In the genomic region with DNA sequence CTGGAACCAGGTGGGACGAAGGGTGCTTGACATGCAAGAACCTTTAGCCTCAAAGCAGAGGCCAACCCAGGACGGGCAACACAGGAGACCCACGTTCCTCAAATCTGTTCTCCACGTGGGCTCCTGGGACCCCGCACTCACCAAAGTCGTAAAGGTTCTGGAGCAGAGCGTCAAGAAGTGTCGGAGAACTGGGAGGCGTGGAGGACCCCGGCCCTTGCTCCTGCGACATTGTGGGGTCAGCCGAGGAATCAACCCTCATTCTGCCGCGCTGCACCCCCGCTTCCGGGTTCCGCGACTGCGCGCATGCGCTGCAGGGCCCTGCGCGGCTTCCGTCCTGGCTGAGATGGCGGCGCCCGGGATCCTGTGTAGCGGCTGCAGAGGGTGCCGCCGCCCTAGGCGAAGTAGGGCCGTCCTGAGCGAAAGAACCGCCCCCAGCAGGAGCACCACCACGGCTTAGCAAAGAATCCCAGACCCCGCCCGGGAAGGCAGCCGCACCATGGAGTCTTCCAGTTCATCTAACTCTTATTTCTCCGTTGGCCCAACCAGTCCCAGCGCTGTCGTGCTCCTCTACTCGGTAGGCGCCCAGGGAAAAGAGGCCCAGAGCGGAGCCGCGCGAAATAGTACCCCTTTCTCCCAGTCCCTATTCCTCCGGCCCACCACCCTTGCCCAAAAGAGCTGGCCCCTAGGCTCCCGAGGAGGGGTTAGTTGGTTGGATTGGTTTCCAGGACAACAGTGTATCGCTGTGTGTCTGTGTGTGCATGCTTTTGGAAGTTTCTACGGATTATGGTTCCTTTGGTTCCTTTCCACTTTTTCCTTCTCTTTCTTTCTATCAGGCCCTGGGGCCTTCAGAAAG, we compare ENCODE assay signal across 8 cellular contexts. TPM values are rescaled to one million over a fixed set of nuclear protein-coding genes. Genes with fewer than 3 reads are reported as not detected.
A peak's percentile ranks its signal among the peaks of the same experiment; 100 is the strongest.
DNase-seq lines count a peak whose midpoint lies in the region; ATAC-seq and TF ChIP-seq lines count a peak whose summit lies in the region.

A gene (plus strand): TSS at position 330 of the 853 bp plus-strand sequence. CDS start 167 bp downstream, at position 497.

- H3K27me3 ChIP-seq in osteoblast (ENCODE audit: insufficient read depth, low read length), result no peaks in the 10 kb centered on the region
- H3K27me3 ChIP-seq in testis, result no peaks in the 10 kb centered on the region

- H3K4me1 ChIP-seq in HEK293 (ENCODE audit: control insufficient read depth, insufficient read depth, low read length), result peaks cover 15% of the 10 kb centered on the region
- peaks cover 18% of the 10 kb centered on the region for H3K4me1 ChIP-seq in osteoblast (ENCODE audit: insufficient read depth, low read length)
- H3K4me1 ChIP-seq in testis, result peaks cover 10% of the 10 kb centered on the region

- CTCF ChIA-PET in HEK293 (lab: Yijun Ruan, JAX), result interaction anchor here (0.7 to 0.8 kb wide), 3 partner anchors 39 to 124 kb away, joined by 3 read pairs; no protein-coding TSS in a partner anchor

- peak; percentile 97 to 99 for ATAC-seq in activated naive CD4-positive, alpha-beta T cell treated with anti-CD3 and anti-CD28 coated beads, Interleukin-2, amount 50 U/mL, for 72 hours

- H4K20me1 ChIP-seq in osteoblast (ENCODE audit: insufficient read depth, low read length), result peaks cover 14% of the 10 kb centered on the region

- peak; percentile 62 for TF ChIP-seq POLR2A in testis (IDR thresholded peaks at IDR 0.05)

- peaks cover 55 to 63% of the 10 kb centered on the region in 2 donors for H3K36me3 Mint-ChIP-seq in activated naive CD4-positive, alpha-beta T cell treated with anti-CD3 and anti-CD28 coated beads, Interleukin-2, amount 50 U/mL, for 72 hours

- 0 to 1% methylated on average over 33 to 49 of the region's 51 CpGs for WGBS in testis, 2 donors

- DNase-seq in GM04504 (ENCODE audit: low read depth), result peak; percentile 66
- DNase-seq in MV-4-11 (lab: John Stamatoyannopoulos, UW), result peak; percentile 77
- peak; percentile 78 for DNase-seq in SKM-1 (lab: John Stamatoyannopoulos, UW; ENCODE audit: unreplicated experiment)
- peak; percentile 93 to 95 for DNase-seq in activated naive CD4-positive, alpha-beta T cell treated with anti-CD3 and anti-CD28 coated beads, Interleukin-2, amount 50 U/mL, for 72 hours (ENCODE audit: low spot score in 2 of 2)
- DNase-seq in glomerular visceral epithelial cell (ENCODE audit: extremely low spot score), result peak; percentile 89
- peak; percentile 97 for DNase-seq in osteoblast (ENCODE audit: insufficient read length, low spot score, missing footprints)
- peak; percentile 90 for DNase-seq in testis

- TF ChIP-seq CTCF in HEK293 (tag by site-specific recombination; IDR thresholded peaks at IDR 0.05) (peak; percentile 34; the same call in 1 of the 2 replicates), osteoblast (IDR thresholded peaks at IDR 0.05; ENCODE audit: extremely low read depth, low read depth, low read length) (no peak), testis (IDR thresholded peaks at IDR 0.05) (peak in 1 of 3 experiments; percentile 14)

- H3K27ac ChIP-seq in HEK293 (ENCODE audit: extremely low read depth, low read depth, low read length), result peak within 1 kb of the TSS; percentile 84
- peak within 1 kb of the TSS; percentile 73 for H3K27ac ChIP-seq in osteoblast (ENCODE audit: low read depth, low read length)
- peak within 1 kb of the TSS; percentile 57 to 76 for H3K27ac ChIP-seq in testis

- H3K9me3 Mint-ChIP-seq in activated naive CD4-positive, alpha-beta T cell treated with anti-CD3 and anti-CD28 coated beads, Interleukin-2, amount 50 U/mL, for 72 hours, result no peaks in the 10 kb centered on the region

- H3K4me3 ChIP-seq in HEK293 (ENCODE audit: low read depth, low read length) (peak within 1 kb of the TSS; percentile 62), osteoblast (ENCODE audit: insufficient read depth, low read length) (peak within 1 kb of the TSS; percentile 94), testis (peak within 1 kb of the TSS; percentile 72 to 82)

- intact Hi-C loops in testis (cut with DNase I; ENCODE audit: low total_unique reads), result no loop called here

- peak within 1 kb of the TSS; percentile 99 for H3K27ac Mint-ChIP-seq in activated naive CD4-positive, alpha-beta T cell treated with anti-CD3 and anti-CD28 coated beads, Interleukin-2, amount 50 U/mL, for 72 hours

- H3K4me2 ChIP-seq in osteoblast (ENCODE audit: insufficient read depth, low read length), result peak within 1 kb of the TSS; percentile 95

- H3K79me2 ChIP-seq in osteoblast (ENCODE audit: insufficient read depth, low read length), result peaks cover 59% of the 10 kb centered on the region

- H3K9me3 ChIP-seq in HEK293 (ENCODE audit: control insufficient read depth, insufficient read depth, low read depth, low read length) (no peaks in the 10 kb centered on the region), osteoblast (ENCODE audit: low read depth, low read length) (no peaks in the 10 kb centered on the region), testis (no peaks in the 10 kb centered on the region)

- POLR2A ChIA-PET in HEK293 (lab: Yijun Ruan, JAX), result interaction anchor here (0.9 to 2.6 kb wide), 4 partner anchors 9 to 599 kb away, joined by 3 to 17 read pairs (median 4); a partner anchor contains a TSS

- H2AFZ ChIP-seq in osteoblast (ENCODE audit: low read length), result peak within 1 kb of the TSS; percentile 98

- H3K36me3 ChIP-seq in HEK293 (ENCODE audit: control insufficient read depth in 2 of 2, insufficient read depth in 1 of 2, low read length in 2 of 2), result peaks cover 16 to 30% of the 10 kb centered on the region in 2 experiments
- H3K36me3 ChIP-seq in osteoblast (ENCODE audit: insufficient read depth, low read length), result peaks cover 7% of the 10 kb centered on the region
- H3K36me3 ChIP-seq in testis (ENCODE audit: low read depth, missing control alignments), result no peaks in the 10 kb centered on the region

TF ChIP-seq in HEK293, 187 proteins besides CTCF, POLR2A, EP300 and RAD21 (continues in another document):
- TF ChIP-seq, protein P1, sequence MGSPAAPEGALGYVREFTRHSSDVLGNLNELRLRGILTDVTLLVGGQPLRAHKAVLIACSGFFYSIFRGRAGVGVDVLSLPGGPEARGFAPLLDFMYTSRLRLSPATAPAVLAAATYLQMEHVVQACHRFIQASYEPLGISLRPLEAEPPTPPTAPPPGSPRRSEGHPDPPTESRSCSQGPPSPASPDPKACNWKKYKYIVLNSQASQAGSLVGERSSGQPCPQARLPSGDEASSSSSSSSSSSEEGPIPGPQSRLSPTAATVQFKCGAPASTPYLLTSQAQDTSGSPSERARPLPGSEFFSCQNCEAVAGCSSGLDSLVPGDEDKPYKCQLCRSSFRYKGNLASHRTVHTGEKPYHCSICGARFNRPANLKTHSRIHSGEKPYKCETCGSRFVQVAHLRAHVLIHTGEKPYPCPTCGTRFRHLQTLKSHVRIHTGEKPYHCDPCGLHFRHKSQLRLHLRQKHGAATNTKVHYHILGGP (tag by site-specific recombination; IDR thresholded peaks at IDR 0.05), result no peak
- TF ChIP-seq, protein P2, sequence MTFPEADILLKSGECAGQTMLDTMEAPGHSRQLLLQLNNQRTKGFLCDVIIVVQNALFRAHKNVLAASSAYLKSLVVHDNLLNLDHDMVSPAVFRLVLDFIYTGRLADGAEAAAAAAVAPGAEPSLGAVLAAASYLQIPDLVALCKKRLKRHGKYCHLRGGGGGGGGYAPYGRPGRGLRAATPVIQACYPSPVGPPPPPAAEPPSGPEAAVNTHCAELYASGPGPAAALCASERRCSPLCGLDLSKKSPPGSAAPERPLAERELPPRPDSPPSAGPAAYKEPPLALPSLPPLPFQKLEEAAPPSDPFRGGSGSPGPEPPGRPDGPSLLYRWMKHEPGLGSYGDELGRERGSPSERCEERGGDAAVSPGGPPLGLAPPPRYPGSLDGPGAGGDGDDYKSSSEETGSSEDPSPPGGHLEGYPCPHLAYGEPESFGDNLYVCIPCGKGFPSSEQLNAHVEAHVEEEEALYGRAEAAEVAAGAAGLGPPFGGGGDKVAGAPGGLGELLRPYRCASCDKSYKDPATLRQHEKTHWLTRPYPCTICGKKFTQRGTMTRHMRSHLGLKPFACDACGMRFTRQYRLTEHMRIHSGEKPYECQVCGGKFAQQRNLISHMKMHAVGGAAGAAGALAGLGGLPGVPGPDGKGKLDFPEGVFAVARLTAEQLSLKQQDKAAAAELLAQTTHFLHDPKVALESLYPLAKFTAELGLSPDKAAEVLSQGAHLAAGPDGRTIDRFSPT (tag by site-specific recombination; IDR thresholded peaks at IDR 0.05), result peak; percentile 61; the same call in 1 of the 2 replicates
- TF ChIP-seq, protein P3, sequence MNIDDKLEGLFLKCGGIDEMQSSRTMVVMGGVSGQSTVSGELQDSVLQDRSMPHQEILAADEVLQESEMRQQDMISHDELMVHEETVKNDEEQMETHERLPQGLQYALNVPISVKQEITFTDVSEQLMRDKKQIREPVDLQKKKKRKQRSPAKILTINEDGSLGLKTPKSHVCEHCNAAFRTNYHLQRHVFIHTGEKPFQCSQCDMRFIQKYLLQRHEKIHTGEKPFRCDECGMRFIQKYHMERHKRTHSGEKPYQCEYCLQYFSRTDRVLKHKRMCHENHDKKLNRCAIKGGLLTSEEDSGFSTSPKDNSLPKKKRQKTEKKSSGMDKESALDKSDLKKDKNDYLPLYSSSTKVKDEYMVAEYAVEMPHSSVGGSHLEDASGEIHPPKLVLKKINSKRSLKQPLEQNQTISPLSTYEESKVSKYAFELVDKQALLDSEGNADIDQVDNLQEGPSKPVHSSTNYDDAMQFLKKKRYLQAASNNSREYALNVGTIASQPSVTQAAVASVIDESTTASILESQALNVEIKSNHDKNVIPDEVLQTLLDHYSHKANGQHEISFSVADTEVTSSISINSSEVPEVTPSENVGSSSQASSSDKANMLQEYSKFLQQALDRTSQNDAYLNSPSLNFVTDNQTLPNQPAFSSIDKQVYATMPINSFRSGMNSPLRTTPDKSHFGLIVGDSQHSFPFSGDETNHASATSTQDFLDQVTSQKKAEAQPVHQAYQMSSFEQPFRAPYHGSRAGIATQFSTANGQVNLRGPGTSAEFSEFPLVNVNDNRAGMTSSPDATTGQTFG (tag by site-specific recombination; IDR thresholded peaks at IDR 0.05; ENCODE audit: borderline replicate concordance), result no peak
- TF ChIP-seq ZNF214 (tag by site-specific recombination; IDR thresholded peaks at IDR 0.05; ENCODE audit: borderline replicate concordance) (no peak), ZNF302 (tag by site-specific recombination; IDR thresholded peaks at IDR 0.05; ENCODE audit: low read depth) (no peak), ZNF560 (tag by site-specific recombination; IDR thresholded peaks at IDR 0.05; ENCODE audit: borderline replicate concordance) (no peak), ZNF792 (tag by site-specific recombination; IDR thresholded peaks at IDR 0.05) (no peak; the same call in 1 of the 2 replicates)

RNA-seq across cellular contexts. Expression of the gene that starts here (rescaled TPM):
- total RNA-seq in activated naive CD4-positive, alpha-beta T cell treated with anti-CD3 and anti-CD28 coated beads, Interleukin-2, amount 50 U/mL, for 72 hours, result 10 to 100 TPM; 50.6 to 65.2 TPM
- total RNA-seq in osteoblast (52.1 and 56.6 TPM in 2 replicates), testis (10 to 100 TPM; 35.0 to 43.5 TPM)
- polyA plus RNA-seq in testis (ENCODE audit: insufficient read depth, low read depth, low replicate concordance), result 71.9 TPM

Comparison
In these comparisons a context has a peak if more than half of its experiments do, and no peak if none do; other contexts are left out.
1. Peak in every context shown above with its lines: DNase-seq, ATAC-seq, H3K4me3 ChIP-seq and H3K27ac ChIP-seq.